Comparison of ENCODE assay signal across 27 cellular contexts in the genomic region with DNA sequence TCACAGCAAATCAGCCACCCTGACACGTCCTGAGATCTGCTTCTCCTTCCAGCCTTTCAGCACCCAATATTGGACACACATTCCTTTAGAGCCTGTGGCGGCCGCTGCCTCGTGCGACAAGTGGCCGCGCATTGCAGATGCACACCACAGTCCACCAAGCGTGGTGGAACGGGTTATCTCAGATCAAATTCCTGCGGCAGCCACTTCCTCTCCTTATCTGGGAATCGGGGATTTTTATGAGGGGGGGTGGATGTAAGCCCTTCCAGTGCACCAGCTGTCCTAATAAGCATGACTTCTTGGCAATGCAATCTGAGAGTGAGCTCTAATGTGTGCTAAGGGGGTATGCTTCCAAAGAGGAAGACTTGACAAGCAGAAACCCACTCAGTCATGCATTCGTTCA. TPM values are rescaled to one million over a fixed set of nuclear protein-coding genes. Genes with fewer than 3 reads are reported as not detected.
DNase-seq lines count a peak whose midpoint lies in the region; ATAC-seq, FAIRE-seq and TF ChIP-seq lines count a peak whose summit lies in the region.
"Had no signal": no experiment of that assay in that cellular context is flagged by ENCODE, and none has a peak within 500 bp of the region (broad histone marks: within the 10 kb centered on the region; RNA-seq: fewer than 3 reads in every experiment).

No MANE protein-coding gene starts in this region.

- WGBS in K562 (ENCODE audit: insufficient coverage, low coverage, missing lambda C conversion rate), result 4% methylated on average over 12 of the region's 12 CpGs

- H3K9me3 ChIP-seq in A673 (ENCODE audit: low read depth, low read length, poor library complexity, severe bottlenecking), result no peaks in the 10 kb centered on the region
- no peaks in the 10 kb centered on the region for H3K9me3 ChIP-seq in K562 (replicated peaks; ENCODE audit: control insufficient read depth, insufficient read depth, low read depth, low read length)
- H3K9me3 ChIP-seq: colonic mucosa, ovary, thoracic aorta had no signal

- peaks cover 22% of the 10 kb centered on the region for H3K27me3 Mint-ChIP-seq in activated CD4-positive, alpha-beta T cell treated with anti-CD3 and anti-CD28 coated beads, Interleukin-2, amount 10 ng/mL, durations not matched to agents 24 days and 14 days
- H3K27me3 Mint-ChIP-seq: activated naive CD4-positive, alpha-beta T cell treated with anti-CD3 and anti-CD28 coated beads, Interleukin-2, amount 50 U/mL, for 24 hours; stimulated activated memory B cell treated with anti-CD40 and anti-IgM and Interleukin-4, amounts not matched to agents 10 μg/mL and 1 μg/mL and 100 μg/mL, for 72 hours had no signal

- peaks cover under 1% of the 10 kb centered on the region for H3K9me3 Mint-ChIP-seq in activated CD4-positive, alpha-beta T cell treated with anti-CD3 and anti-CD28 coated beads, Interleukin-2, amount 10 ng/mL, durations not matched to agents 24 days and 14 days
- H3K9me3 Mint-ChIP-seq: activated naive CD4-positive, alpha-beta T cell treated with anti-CD3 and anti-CD28 coated beads, Interleukin-2, amount 50 U/mL, for 24 hours; naive thymus-derived CD8-positive, alpha-beta T cell; stimulated activated memory B cell treated with anti-CD40 and anti-IgM and Interleukin-4, amounts not matched to agents 10 μg/mL and 1 μg/mL and 100 μg/mL, for 72 hours had no signal

- peak overlapping the region; percentile 60; the same call in 1 of the 2 replicates for H2AFZ ChIP-seq in K562 (ENCODE audit: low read depth, low read length)

- H3K4me1 Mint-ChIP-seq in activated CD4-positive, alpha-beta T cell treated with anti-CD3 and anti-CD28 coated beads, Interleukin-2, amount 10 ng/mL, durations not matched to agents 24 days and 14 days, result peaks cover 4% of the 10 kb centered on the region
- H3K4me1 Mint-ChIP-seq: activated naive CD4-positive, alpha-beta T cell treated with anti-CD3 and anti-CD28 coated beads, Interleukin-2, amount 50 U/mL, for 24 hours; naive thymus-derived CD8-positive, alpha-beta T cell had no signal

- DNase-seq in A673 (ENCODE audit: low spot score) (peak; percentile 40), H4 (ENCODE audit: low spot score) (peak; percentile 43), K562 (ENCODE audit: extremely low read depth in 1 of 4, low spot score in 3 of 4) (no peak), left lobe of liver (ENCODE audit: low spot score) (no peak), ecto neural progenitor cell (ENCODE audit: low spot score) (no peak), NCI-H524 treated with DMSO at 0.1 percent for 48 hours (lab: John Stamatoyannopoulos, UW) (no peak)
- no peak for DNase-seq in activated CD4-positive, alpha-beta T cell treated with anti-CD3 and anti-CD28 coated beads, Interleukin-2, amount 10 ng/mL, durations not matched to agents 24 days and 14 days
- DNase-seq: CD4-positive, CD25-positive, alpha-beta regulatory T cell; colonic mucosa; DMS53; foreskin fibroblast; GOT3; hippocampal formation; Kasumi-1; naive thymus-derived CD8-positive, alpha-beta T cell; NCI-H1092 treated with DMSO at 0.1 percent for 48 hours; NCI-H2029 treated with DMSO at 0.1 percent for 48 hours; NCI-H446; NK-92 treated with Interleukin-12 subunit alpha and Interleukin-12 subunit beta, amount 100 ng/mL, for 24 hours; ovary; RPMI8226; stimulated activated CD4-positive, alpha-beta T cell treated with anti-CD3 and anti-CD28 coated beads, Interleukin-1b, Interleukin-23, amount 100 ng/mL, for 48 hours had no signal

- no peak for TF ChIP-seq CTCF in A673 (conservative IDR thresholded peaks at IDR 0.05; ENCODE audit: low read depth, low read length)
- TF ChIP-seq CTCF in K562 (IDR thresholded peaks at IDR 0.05 in 2 of 3, conservative IDR thresholded peaks at IDR 0.05 in 1 of 3; ENCODE audit: insufficient read depth in 2 of 3, low read depth in 1 of 3, low read length in 3 of 3), result no peak

- no peaks in the 10 kb centered on the region for H3K36me3 Mint-ChIP-seq in activated CD4-positive, alpha-beta T cell treated with anti-CD3 and anti-CD28 coated beads, Interleukin-2, amount 10 ng/mL, durations not matched to agents 24 days and 14 days (ENCODE audit: low read depth)
- H3K36me3 Mint-ChIP-seq: activated naive CD4-positive, alpha-beta T cell treated with anti-CD3 and anti-CD28 coated beads, Interleukin-2, amount 50 U/mL, for 24 hours; CD4-positive, CD25-positive, alpha-beta regulatory T cell; naive thymus-derived CD8-positive, alpha-beta T cell; stimulated activated memory B cell treated with anti-CD40 and anti-IgM and Interleukin-4, amounts not matched to agents 10 μg/mL and 1 μg/mL and 100 μg/mL, for 72 hours had no signal

- no peak for FAIRE-seq in K562 (lab: Jason Lieb, UNC)
- FAIRE-seq: islet of Langerhans had no signal

- no peaks in the 10 kb centered on the region for H3K27me3 ChIP-seq in A673 (replicated peaks; ENCODE audit: insufficient read depth, low read depth, low read length, poor library complexity)
- no peaks in the 10 kb centered on the region for H3K27me3 ChIP-seq in K562 (ENCODE audit: control insufficient read depth in 2 of 2, insufficient read depth in 2 of 2, low read length in 2 of 2)
- H3K27me3 ChIP-seq: colonic mucosa, ovary had no signal

- no peak overlapping the region for H3K27ac ChIP-seq in A673 (ENCODE audit: low read depth, low read length, poor library complexity, severe bottlenecking)
- H3K27ac ChIP-seq in K562 (ENCODE audit: extremely low read depth, low read depth, low read length), result no peak overlapping the region
- H3K27ac ChIP-seq: colonic mucosa, ovary, thoracic aorta had no signal

- peaks cover 17% of the 10 kb centered on the region for H3K4me1 ChIP-seq in A673 (ENCODE audit: insufficient read depth, low read length, poor library complexity, severe bottlenecking)
- H3K4me1 ChIP-seq in K562 (replicated peaks in 1 of 2; ENCODE audit: control insufficient read depth in 2 of 2, insufficient read depth in 2 of 2, low read length in 2 of 2), result peaks cover 0 to 12% of the 10 kb centered on the region in 2 experiments; a peak in 3 of 5 replicates
- H3K4me1 ChIP-seq: colonic mucosa had no signal

- POLR2A ChIA-PET in A673 (lab: Charles Lee; ENCODE audit: low non-redundant PET) (no interaction called here), K562 (lab: Yijun Ruan, JAX) (interaction anchor here (0.8 to 1.0 kb wide), 2 partner anchors 19 to 68 kb away, joined by 3 read pairs; no protein-coding TSS in a partner anchor)

- no peaks in the 10 kb centered on the region for H3K79me2 ChIP-seq in K562 (ENCODE audit: control insufficient read depth, insufficient read depth, low read length)

- H4K20me1 ChIP-seq in K562 (replicated peaks; ENCODE audit: control insufficient read depth, insufficient read depth, low read length), result no peaks in the 10 kb centered on the region

- CTCF ChIA-PET in A673 (lab: Charles Lee), result no interaction called here
- CTCF ChIA-PET in K562 (lab: Yijun Ruan, JAX; ENCODE audit: low intra/inter-chr PET ratio), result no interaction called here

- no peak; a peak in 1 of 4 replicates for TF ChIP-seq RAD21 in K562 (CRISPR knock-in tag; conservative IDR thresholded peaks at IDR 0.05 in 1 of 2, IDR thresholded peaks at IDR 0.05 in 1 of 2)

- H3K4me3 ChIP-seq in A673 (ENCODE audit: low read depth, low read length, poor library complexity, severe bottlenecking) (no peak overlapping the region), K562 (no peak overlapping the region)
- H3K4me3 ChIP-seq: colonic mucosa, ovary, thoracic aorta had no signal

- H3K27ac Mint-ChIP-seq in activated CD4-positive, alpha-beta T cell treated with anti-CD3 and anti-CD28 coated beads, Interleukin-2, amount 10 ng/mL, durations not matched to agents 24 days and 14 days, result no peak overlapping the region
- H3K27ac Mint-ChIP-seq: activated naive CD4-positive, alpha-beta T cell treated with anti-CD3 and anti-CD28 coated beads, Interleukin-2, amount 50 U/mL, for 24 hours; CD4-positive, CD25-positive, alpha-beta regulatory T cell; naive thymus-derived CD8-positive, alpha-beta T cell; stimulated activated memory B cell treated with anti-CD40 and anti-IgM and Interleukin-4, amounts not matched to agents 10 μg/mL and 1 μg/mL and 100 μg/mL, for 72 hours had no signal

- intact Hi-C loops in A673 (cut with micrococcal nuclease; ENCODE audit: unreplicated experiment), result no loop called here
- intact Hi-C loops in K562 (cut with micrococcal nuclease), result no loop called here
- intact Hi-C loops in activated CD4-positive, alpha-beta T cell treated with anti-CD3 and anti-CD28 coated beads, Interleukin-2, amount 10 ng/mL, durations not matched to agents 24 days and 14 days (cut with micrococcal nuclease), result no loop called here

- H3K36me3 ChIP-seq in A673 (ENCODE audit: insufficient read depth, low read length, poor library complexity, severe bottlenecking), result no peaks in the 10 kb centered on the region
- no peaks in the 10 kb centered on the region for H3K36me3 ChIP-seq in K562 (ENCODE audit: control insufficient read depth, insufficient read depth, low read length)
- H3K36me3 ChIP-seq: colonic mucosa, ovary, thoracic aorta had no signal

- ATAC-seq in K562, result peak; percentile 40; the same call in 1 of the 3 replicates
- peak; percentile 21 for ATAC-seq in left lobe of liver
- no peak for ATAC-seq in HG02852 (IDR thresholded peaks at IDR 0.05; ENCODE audit: unreplicated experiment)
- ATAC-seq: naive thymus-derived CD8-positive, alpha-beta T cell; stimulated activated memory B cell treated with anti-CD40 and anti-IgM and Interleukin-4, amounts not matched to agents 10 μg/mL and 1 μg/mL and 100 μg/mL, for 72 hours had no signal

- peak; percentile 36; the same call in 1 of the 2 replicates for TF ChIP-seq EP300 in K562 (IDR thresholded peaks at IDR 0.05; ENCODE audit: low read length)

- in situ Hi-C loops in K562 (cut with MboI), result no loop called here

- peak overlapping the region; percentile 18; the same call in 1 of the 2 replicates for H3K4me2 ChIP-seq in K562 (ENCODE audit: insufficient read depth, low read length)

- H3K9ac ChIP-seq in K562 (ENCODE audit: insufficient read depth in 1 of 2, low read depth in 2 of 2, low read length in 2 of 2), result peak overlapping the region in 1 of 2 experiments; percentile 67; a peak in 2 of 4 replicates

- no peak overlapping the region for H3K4me3 Mint-ChIP-seq in activated CD4-positive, alpha-beta T cell treated with anti-CD3 and anti-CD28 coated beads, Interleukin-2, amount 10 ng/mL, durations not matched to agents 24 days and 14 days
- H3K4me3 Mint-ChIP-seq: activated naive CD4-positive, alpha-beta T cell treated with anti-CD3 and anti-CD28 coated beads, Interleukin-2, amount 50 U/mL, for 24 hours; CD4-positive, CD25-positive, alpha-beta regulatory T cell; naive thymus-derived CD8-positive, alpha-beta T cell; stimulated activated memory B cell treated with anti-CD40 and anti-IgM and Interleukin-4, amounts not matched to agents 10 μg/mL and 1 μg/mL and 100 μg/mL, for 72 hours had no signal

- no peaks in the 10 kb centered on the region for H3K9me1 ChIP-seq in K562 (ENCODE audit: control insufficient read depth, insufficient read depth, low read length)

- BruUV-seq in A673 (replicated peaks; lab: Mats Ljungman, UMichigan) (no TSS peak), K562 (replicated peaks; lab: Mats Ljungman, UMichigan) (no TSS peak)

- no peak for TF ChIP-seq POLR2A in K562 (conservative IDR thresholded peaks at IDR 0.05)

RNA-seq across cellular contexts. Expression of a gene that starts 18.3 kb away (rescaled TPM):
- not detected in 2 replicates for total RNA-seq in A673 (2021)
- not detected in 2 replicates for total RNA-seq in H4 (2014; rRNA removed; shearing (Covaris generic))
- 0.86 and 1.8 TPM in 2 replicates for total RNA-seq in K562 (2011; cell fraction: chromatin; rRNA removed; ENCODE audit: low replicate concordance)
- 1.1 and 1.3 TPM in 2 replicates for total RNA-seq in K562 (2011; cell fraction: nucleolus; rRNA removed)
- 1.6 and 2.1 TPM in 2 replicates for total RNA-seq in K562 (2011; cell fraction: nucleoplasm; rRNA removed)
- 0.59 and 0.69 TPM in 2 replicates for total RNA-seq in K562 (2014; rRNA removed)
- 0.73 and 1.3 TPM in 2 replicates for total RNA-seq in K562 (2014; rRNA removed; fragmentation: Illumina TruSeq; extraction: Trizol)
- 0.43 and 0.45 TPM in 2 replicates for total RNA-seq in K562 (2015; rRNA removed; fragmentation: Illumina TruSeq; extraction: Trizol)
- total RNA-seq in K562 (2021), result 0.89 and 0.91 TPM in 2 replicates
- 0.18 and 0.40 TPM in 2 replicates for polyA plus RNA-seq in K562 (2011; rRNA removed)
- polyA plus RNA-seq in K562 (2011; cell fraction: cytosol; rRNA removed), result 0.16 and 0.21 TPM in 2 replicates
- polyA plus RNA-seq in K562 (2011; cell fraction: nucleus; rRNA removed), result 0.18 and 0.81 TPM in 2 replicates
- 0.50 and 0.60 TPM in 2 replicates for polyA plus RNA-seq in K562 (2012)
- 0.73 and 1.2 TPM in 2 replicates for polyA plus RNA-seq in K562 (2014; fragmentation: Illumina TruSeq; extraction: Trizol)
- polyA plus RNA-seq in K562 (2014; fragmentation: Nextera tagmentation; extraction: Ambion mirVana), result under 1 TPM; 0.11 to 0.29 TPM
- polyA plus RNA-seq in K562 (2014; rRNA removed), result 0.15 and 1.1 TPM in 2 replicates
- polyA minus RNA-seq in K562 (2011; rRNA and poly(A)+ RNA removed), result 0.27 and 1.6 TPM in 2 replicates
- polyA minus RNA-seq in K562 (2011; cell fraction: cytosol; rRNA and poly(A)+ RNA removed), result 1.5 TPM in 1 of 2 replicates, not detected in the other
- polyA minus RNA-seq in K562 (2011; cell fraction: nucleus; rRNA and poly(A)+ RNA removed), result 0.22 and 1.3 TPM in 2 replicates
- 6.1 TPM for total RNA-seq in left lobe of liver
- total RNA-seq in activated CD4-positive, alpha-beta T cell treated with anti-CD3 and anti-CD28 coated beads, Interleukin-2, amount 10 ng/mL, durations not matched to agents 24 days and 14 days, result not detected in 2 replicates
- total RNA-seq: colonic mucosa; naive thymus-derived CD8-positive, alpha-beta T cell; ovary; thoracic aorta had no signal
- polyA plus RNA-seq: CD4-positive, CD25-positive, alpha-beta regulatory T cell; naive thymus-derived CD8-positive, alpha-beta T cell; ovary had no signal

Comparison
In these comparisons a context has a peak if more than half of its experiments do, and no peak if none do; other contexts are left out.
1. DNase-seq: peak in A673 (single experiment) and H4 (single experiment); none in K562 (0 of 4), left lobe of liver (single experiment), ecto neural progenitor cell (single experiment), NCI-H524 treated with DMSO at 0.1 percent for 48 hours (single experiment) and activated CD4-positive, alpha-beta T cell treated with anti-CD3 and anti-CD28 coated beads, Interleukin-2, amount 10 ng/mL, durations not matched to agents 24 days and 14 days (single experiment).